ENCODE assay signal across 10 cellular contexts in genomic region chr9:84781431-84781830, GRCh38.
A peak's percentile ranks its signal among the peaks of the same experiment; 100 is the strongest.
DNase-seq lines count a peak whose midpoint lies in the region; ATAC-seq, FAIRE-seq and TF ChIP-seq lines count a peak whose summit lies in the region.
"Had no signal": no experiment of that assay in that cellular context is flagged by ENCODE, and none has a peak within 500 bp of the region (broad histone marks: within the 10 kb centered on the region; RNA-seq: fewer than 3 reads in every experiment).

No MANE protein-coding gene starts in this region.

- H3K56ac ChIP-seq in mesendoderm (ENCODE audit: low read length): no peak overlapping the region

- peaks cover 8% of the 10 kb centered on the region; the same call in 1 of the 2 replicates for H3K4me1 Mint-ChIP-seq in HFFc6 (ENCODE audit: low read depth)
- H3K4me1 Mint-ChIP-seq: activated naive CD8-positive, alpha-beta T cell treated with anti-CD3 and anti-CD28 coated beads, Interleukin-2, amount 10 ng/mL, durations not matched to agents 7 days and 5 days; memory B cell had no signal

- H3K36me3 Mint-ChIP-seq in HFFc6 (ENCODE audit: low read depth): no peaks in the 10 kb centered on the region
- H3K36me3 Mint-ChIP-seq: activated naive CD8-positive, alpha-beta T cell treated with anti-CD3 and anti-CD28 coated beads, Interleukin-2, amount 10 ng/mL, durations not matched to agents 7 days and 5 days; memory B cell had no signal

- no peak overlapping the region for H3K4me2 ChIP-seq in mesendoderm (ENCODE audit: low read length)

- H3K9me3 ChIP-seq in adrenal gland (replicated peaks in 1 of 3): no peaks in the 10 kb centered on the region
- H3K9me3 ChIP-seq: Peyer's patch had no signal

- no peak overlapping the region for H2BK120ac ChIP-seq in mesendoderm (ENCODE audit: low read depth, low read length)

- no peak overlapping the region for H3K4me3 Mint-ChIP-seq in HFFc6
- H3K4me3 Mint-ChIP-seq: activated naive CD8-positive, alpha-beta T cell treated with anti-CD3 and anti-CD28 coated beads, Interleukin-2, amount 10 ng/mL, durations not matched to agents 7 days and 5 days; memory B cell had no signal

- H3K4me1 ChIP-seq in adrenal gland (replicated peaks in 1 of 2) (no peaks in the 10 kb centered on the region), mesendoderm (ENCODE audit: control insufficient read depth, low read depth, low read length) (no peaks in the 10 kb centered on the region)
- H3K4me1 ChIP-seq: Peyer's patch had no signal

- H3K27me3 ChIP-seq in adrenal gland: no peaks in the 10 kb centered on the region
- no peaks in the 10 kb centered on the region for H3K27me3 ChIP-seq in mesendoderm (ENCODE audit: insufficient read depth, low read length, poor library complexity)
- H3K27me3 ChIP-seq: Peyer's patch had no signal

- H3K27ac ChIP-seq in adrenal gland (no peak overlapping the region), mesendoderm (ENCODE audit: low read depth, low read length) (no peak overlapping the region)
- H3K27ac ChIP-seq: Peyer's patch had no signal

- 28 to 37% (median 32%) methylated on average over 2 of the region's 2 CpGs for WGBS in adrenal gland, 4 donors
- 100% methylated on average over 1 of the region's 2 CpGs for WGBS in mesendoderm (ENCODE audit: extremely low coverage, insufficient coverage, low lambda C conversion rate)

- ATAC-seq in GM19395 (IDR thresholded peaks at IDR 0.05; ENCODE audit: unreplicated experiment) (no peak), HG02763 (IDR thresholded peaks at IDR 0.05; ENCODE audit: unreplicated experiment) (no peak), HG03196 (IDR thresholded peaks at IDR 0.05; ENCODE audit: unreplicated experiment) (no peak)

- intact Hi-C loops in adrenal gland (cut with DNase I): no loop called here

- no peaks in the 10 kb centered on the region; the same call in 1 of the 2 replicates for H3K9me3 Mint-ChIP-seq in HFFc6
- H3K9me3 Mint-ChIP-seq: activated naive CD8-positive, alpha-beta T cell treated with anti-CD3 and anti-CD28 coated beads, Interleukin-2, amount 10 ng/mL, durations not matched to agents 7 days and 5 days had no signal

- H3K27ac Mint-ChIP-seq in HFFc6: no peak overlapping the region
- H3K27ac Mint-ChIP-seq: activated naive CD8-positive, alpha-beta T cell treated with anti-CD3 and anti-CD28 coated beads, Interleukin-2, amount 10 ng/mL, durations not matched to agents 7 days and 5 days; memory B cell had no signal

- no peak overlapping the region for H2BK15ac ChIP-seq in mesendoderm (replicated peaks; ENCODE audit: low read depth)

- H2AK5ac ChIP-seq in mesendoderm (ENCODE audit: low read length): no peak overlapping the region

- H3K27me3 Mint-ChIP-seq in HFFc6 (ENCODE audit: insufficient read depth): no peaks in the 10 kb centered on the region

- H3K4me3 ChIP-seq in adrenal gland (no peak overlapping the region), mesendoderm (ENCODE audit: low read length) (no peak overlapping the region)
- H3K4me3 ChIP-seq: Peyer's patch had no signal

- H2BK5ac ChIP-seq in mesendoderm (ENCODE audit: low read length): no peak overlapping the region

- peak; percentile 80 for TF ChIP-seq CTCF in HFFc6 (IDR thresholded peaks at IDR 0.05)
- TF ChIP-seq CTCF in adrenal gland (IDR thresholded peaks at IDR 0.05): peak in 5 of 6 experiments; percentile 15 to 47 (median 44)

- DNase-seq in HFFc6: no peak
- peak in 2 of 7 donors; percentile 6 to 34 for DNase-seq in adrenal gland
- DNase-seq in mesendoderm: peak; percentile 39
- DNase-seq: activated naive CD8-positive, alpha-beta T cell treated with anti-CD3 and anti-CD28 coated beads, Interleukin-2, amount 10 ng/mL, durations not matched to agents 7 days and 5 days; Peyer's patch had no signal

- no peak overlapping the region for H3K9ac ChIP-seq in mesendoderm (ENCODE audit: low read length)

- H3K4ac ChIP-seq in mesendoderm (ENCODE audit: low read depth, low read length): no peak overlapping the region

- TF ChIP-seq POLR2A in adrenal gland (IDR thresholded peaks at IDR 0.05): no peak

- H4K8ac ChIP-seq in mesendoderm (ENCODE audit: low read depth, low read length): no peak overlapping the region

- H3K36me3 ChIP-seq in adrenal gland (replicated peaks in 1 of 2): no peaks in the 10 kb centered on the region
- no peaks in the 10 kb centered on the region for H3K36me3 ChIP-seq in mesendoderm (ENCODE audit: control insufficient read depth, insufficient read depth, low read length)
- H3K36me3 ChIP-seq: Peyer's patch had no signal

- peak; percentile 31 for FAIRE-seq in G401.6 (lab: Jason Lieb, UNC)

- no peaks in the 10 kb centered on the region for H3K79me1 ChIP-seq in mesendoderm (ENCODE audit: low read length)

- no peak overlapping the region for H3K18ac ChIP-seq in mesendoderm (ENCODE audit: low read length)

- H3K23ac ChIP-seq in mesendoderm (ENCODE audit: low read length): no peak overlapping the region

- H3K79me2 ChIP-seq in mesendoderm (ENCODE audit: control insufficient read depth, insufficient read depth, low read length): no peaks in the 10 kb centered on the region

- H4K5ac ChIP-seq in mesendoderm (ENCODE audit: low read length): no peak overlapping the region
